14 cellular contexts compared by ENCODE assay signal in the genomic region with DNA sequence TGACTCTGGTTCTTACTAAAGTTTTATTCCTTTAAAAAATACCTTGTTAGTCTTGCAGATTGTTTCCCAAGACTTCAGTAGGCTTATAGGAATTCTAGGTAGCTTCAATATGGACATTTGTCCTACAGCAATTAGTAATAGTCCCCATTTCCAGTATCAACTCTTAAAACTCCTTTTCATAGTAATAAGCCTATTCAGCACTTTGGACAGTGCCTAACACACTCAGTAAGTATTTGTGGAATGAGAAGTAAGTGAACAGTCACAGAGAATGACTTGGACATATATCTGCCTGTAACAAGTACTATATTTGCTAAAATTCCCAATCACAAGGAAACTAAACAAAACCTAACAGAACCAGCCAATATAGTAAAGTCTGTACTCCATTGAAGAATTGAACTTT.
DNase-seq lines count a peak whose midpoint lies in the region; TF ChIP-seq lines count a peak whose summit lies in the region.
"Had no signal": no experiment of that assay in that cellular context is flagged by ENCODE, and none has a peak within 500 bp of the region (broad histone marks: within the 10 kb centered on the region; RNA-seq: fewer than 3 reads in every experiment).

No MANE protein-coding gene starts in this region.

- POLR2A ChIA-PET in activated CD4-positive, alpha-beta memory T cell treated with anti-CD3 and anti-CD28 coated beads, Interleukin-2, amount 10 ng/mL, durations not matched to agents 7 days and 5 days (lab: Charles Lee), result no interaction called here

- no peaks in the 10 kb centered on the region for H3K4me1 Mint-ChIP-seq in activated CD4-positive, alpha-beta memory T cell treated with anti-CD3 and anti-CD28 coated beads, Interleukin-2, amount 10 ng/mL, durations not matched to agents 7 days and 5 days

- CTCF ChIA-PET in activated CD4-positive, alpha-beta memory T cell treated with anti-CD3 and anti-CD28 coated beads, Interleukin-2, amount 10 ng/mL, durations not matched to agents 7 days and 5 days (lab: Charles Lee), result no interaction called here

- H3K4me3 Mint-ChIP-seq in activated CD4-positive, alpha-beta memory T cell treated with anti-CD3 and anti-CD28 coated beads, Interleukin-2, amount 10 ng/mL, durations not matched to agents 7 days and 5 days, result no peak overlapping the region
- H3K4me3 Mint-ChIP-seq: HFFc6 had no signal

- H3K9me3 Mint-ChIP-seq in activated CD4-positive, alpha-beta memory T cell treated with anti-CD3 and anti-CD28 coated beads, Interleukin-2, amount 10 ng/mL, durations not matched to agents 7 days and 5 days, result peaks cover 7% of the 10 kb centered on the region

- no peaks in the 10 kb centered on the region for H3K36me3 Mint-ChIP-seq in activated CD4-positive, alpha-beta memory T cell treated with anti-CD3 and anti-CD28 coated beads, Interleukin-2, amount 10 ng/mL, durations not matched to agents 7 days and 5 days (ENCODE audit: low read depth)

- TF ChIP-seq RAD21 in Ishikawa (IDR thresholded peaks at IDR 0.05; ENCODE audit: low read depth), result no peak

- H3K27ac Mint-ChIP-seq in activated CD4-positive, alpha-beta memory T cell treated with anti-CD3 and anti-CD28 coated beads, Interleukin-2, amount 10 ng/mL, durations not matched to agents 7 days and 5 days, result no peak overlapping the region
- H3K27ac Mint-ChIP-seq: HFFc6 had no signal

- DNase-seq in ACHN, result peak; percentile 1
- peak; percentile 46 for DNase-seq in astrocyte of the hippocampus (ENCODE audit: low read depth, low spot score)
- peak; percentile 68 for DNase-seq in left kidney (ENCODE audit: low read depth, low spot score)
- DNase-seq in activated CD4-positive, alpha-beta memory T cell treated with anti-CD3 and anti-CD28 coated beads, Interleukin-2, amount 10 ng/mL, durations not matched to agents 7 days and 5 days, result no peak
- no peak for DNase-seq in cerebellar cortex (ENCODE audit: low spot score)
- no peak for DNase-seq in activated CD4-positive, alpha-beta T cell treated with anti-CD3 and anti-CD28 coated beads for 48 hours
- DNase-seq: Caco-2, EL, HFFc6, NCI-H1436 treated with DMSO at 0.1 percent for 48 hours, NCI-H2081, NCI-H510A, NCI-H82 had no signal

- in situ Hi-C loops in ACHN (cut with HindIII; ENCODE audit: low pct_ligation_motif_present, low pct_unique_long_range_greater_than_20kb, low sequenced_read_pairs), result no loop called here

- no peak for TF ChIP-seq EP300 in Ishikawa (IDR thresholded peaks at IDR 0.05; ENCODE audit: borderline replicate concordance)

- H3K27me3 Mint-ChIP-seq in activated CD4-positive, alpha-beta memory T cell treated with anti-CD3 and anti-CD28 coated beads, Interleukin-2, amount 10 ng/mL, durations not matched to agents 7 days and 5 days, result no peaks in the 10 kb centered on the region

TF ChIP-seq in Ishikawa, 13 proteins besides CTCF, POLR2A, EP300 and RAD21:
- no peak for TF ChIP-seq TEAD4 (IDR thresholded peaks at IDR 0.05)
- TF ChIP-seq, protein P1, sequence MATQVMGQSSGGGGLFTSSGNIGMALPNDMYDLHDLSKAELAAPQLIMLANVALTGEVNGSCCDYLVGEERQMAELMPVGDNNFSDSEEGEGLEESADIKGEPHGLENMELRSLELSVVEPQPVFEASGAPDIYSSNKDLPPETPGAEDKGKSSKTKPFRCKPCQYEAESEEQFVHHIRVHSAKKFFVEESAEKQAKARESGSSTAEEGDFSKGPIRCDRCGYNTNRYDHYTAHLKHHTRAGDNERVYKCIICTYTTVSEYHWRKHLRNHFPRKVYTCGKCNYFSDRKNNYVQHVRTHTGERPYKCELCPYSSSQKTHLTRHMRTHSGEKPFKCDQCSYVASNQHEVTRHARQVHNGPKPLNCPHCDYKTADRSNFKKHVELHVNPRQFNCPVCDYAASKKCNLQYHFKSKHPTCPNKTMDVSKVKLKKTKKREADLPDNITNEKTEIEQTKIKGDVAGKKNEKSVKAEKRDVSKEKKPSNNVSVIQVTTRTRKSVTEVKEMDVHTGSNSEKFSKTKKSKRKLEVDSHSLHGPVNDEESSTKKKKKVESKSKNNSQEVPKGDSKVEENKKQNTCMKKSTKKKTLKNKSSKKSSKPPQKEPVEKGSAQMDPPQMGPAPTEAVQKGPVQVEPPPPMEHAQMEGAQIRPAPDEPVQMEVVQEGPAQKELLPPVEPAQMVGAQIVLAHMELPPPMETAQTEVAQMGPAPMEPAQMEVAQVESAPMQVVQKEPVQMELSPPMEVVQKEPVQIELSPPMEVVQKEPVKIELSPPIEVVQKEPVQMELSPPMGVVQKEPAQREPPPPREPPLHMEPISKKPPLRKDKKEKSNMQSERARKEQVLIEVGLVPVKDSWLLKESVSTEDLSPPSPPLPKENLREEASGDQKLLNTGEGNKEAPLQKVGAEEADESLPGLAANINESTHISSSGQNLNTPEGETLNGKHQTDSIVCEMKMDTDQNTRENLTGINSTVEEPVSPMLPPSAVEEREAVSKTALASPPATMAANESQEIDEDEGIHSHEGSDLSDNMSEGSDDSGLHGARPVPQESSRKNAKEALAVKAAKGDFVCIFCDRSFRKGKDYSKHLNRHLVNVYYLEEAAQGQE (IDR thresholded peaks at IDR 0.05; ENCODE audit: low read depth), result peak; percentile 64; the same call in 1 of the 2 replicates

Comparison
In these comparisons a context has a peak if more than half of its experiments do, and no peak if none do; other contexts are left out.
1. DNase-seq: peak in ACHN (single experiment), astrocyte of the hippocampus (single experiment) and left kidney (single experiment); none in activated CD4-positive, alpha-beta memory T cell treated with anti-CD3 and anti-CD28 coated beads, Interleukin-2, amount 10 ng/mL, durations not matched to agents 7 days and 5 days (single experiment), cerebellar cortex (single experiment) and activated CD4-positive, alpha-beta T cell treated with anti-CD3 and anti-CD28 coated beads for 48 hours (single experiment).